ENCODE assay signal across 23 cellular contexts in genomic region chr17:69466451-69466850, GRCh38. TPM values are rescaled to one million over a fixed set of nuclear protein-coding genes. Genes with fewer than 3 reads are reported as not detected.
A peak's percentile ranks its signal among the peaks of the same experiment; 100 is the strongest.
DNase-seq lines count a peak whose midpoint lies in the region; ATAC-seq and TF ChIP-seq lines count a peak whose summit lies in the region.
"Had no signal": no experiment of that assay in that cellular context is flagged by ENCODE, and none has a peak within 500 bp of the region (broad histone marks: within the 10 kb centered on the region; RNA-seq: fewer than 3 reads in every experiment).

No MANE protein-coding gene starts in this region.

- DNase-seq in NCI-H82 (lab: John Stamatoyannopoulos, UW) (peak; percentile 46), NCI-H82 treated with DMSO at 0.1 percent for 48 hours (lab: John Stamatoyannopoulos, UW; ENCODE audit: unreplicated experiment) (no peak), endodermal cell (peak; percentile 83), kidney tubule cell (ENCODE audit: low spot score) (peak; percentile 48), retina (no peak), NCI-H1417 treated with DMSO at 0.1 percent for 48 hours (lab: John Stamatoyannopoulos, UW) (no peak)
- no peak for DNase-seq in activated T-cell treated with anti-CD3 and anti-CD28 coated beads, Interleukin-2, amount 50 U/mL, for 4 hours
- no peak for DNase-seq in activated naive CD8-positive, alpha-beta T cell treated with anti-CD3 and anti-CD28 coated beads for 36 hours
- DNase-seq: activated CD4-positive, alpha-beta T cell treated with anti-CD3 and anti-CD28 coated beads for 48 hours; activated CD8-positive, alpha-beta memory T cell treated with anti-CD3 and anti-CD28 coated beads for 24 hours; activated gamma-delta T cell treated with Interleukin-2 at 50 U/mL for 16 hours; CD4-positive, alpha-beta memory T cell; cerebellar nuclear complex; DMS153; dorsolateral prefrontal cortex; heart left ventricle; left colon; NCI-H1436; NCI-H2081 treated with DMSO at 0.1 percent for 48 hours; stimulated activated naive CD4-positive, alpha-beta T cell had no signal

- ATAC-seq in activated T-cell treated with anti-CD3 and anti-CD28 coated beads, Interleukin-2, amount 50 U/mL, for 4 hours = no peak

- H3K27me3 ChIP-seq in endodermal cell (ENCODE audit: control insufficient read depth, insufficient read depth, low read length, poor library complexity, severe bottlenecking) = no peaks in the 10 kb centered on the region
- H3K27me3 ChIP-seq: body of pancreas, dorsolateral prefrontal cortex, heart left ventricle, suprapubic skin had no signal

- no peaks in the 10 kb centered on the region for H3K36me3 ChIP-seq in endodermal cell (ENCODE audit: control insufficient read depth, insufficient read depth, low read length)
- H3K36me3 ChIP-seq: heart left ventricle, prostate gland, suprapubic skin had no signal

- peak overlapping the region; percentile 48 for H3K27ac ChIP-seq in endodermal cell (ENCODE audit: low read depth, low read length)
- H3K27ac ChIP-seq: dorsolateral prefrontal cortex, heart left ventricle, prostate gland, suprapubic skin had no signal

- H3K27ac Mint-ChIP-seq in endodermal cell = peak overlapping the region; percentile 91
- no peak overlapping the region for H3K27ac Mint-ChIP-seq in activated naive CD8-positive, alpha-beta T cell treated with anti-CD3 and anti-CD28 coated beads for 36 hours

- peaks cover 8% of the 10 kb centered on the region for H3K9me3 ChIP-seq in endodermal cell (ENCODE audit: control insufficient read depth, low read length)
- H3K9me3 ChIP-seq: body of pancreas, heart left ventricle, prostate gland, suprapubic skin had no signal

- no peak for TF ChIP-seq CTCF in endodermal cell (conservative IDR thresholded peaks at IDR 0.05)

- H3K4me3 Mint-ChIP-seq in endodermal cell = peak overlapping the region; percentile 4
- H3K4me3 Mint-ChIP-seq in activated T-cell treated with anti-CD3 and anti-CD28 coated beads, Interleukin-2, amount 50 U/mL, for 4 hours = no peak overlapping the region
- H3K4me3 Mint-ChIP-seq in activated naive CD8-positive, alpha-beta T cell treated with anti-CD3 and anti-CD28 coated beads for 36 hours = no peak overlapping the region

- H3K4me1 Mint-ChIP-seq in endodermal cell = peaks cover 41% of the 10 kb centered on the region
- H3K4me1 Mint-ChIP-seq in activated T-cell treated with anti-CD3 and anti-CD28 coated beads, Interleukin-2, amount 50 U/mL, for 4 hours (ENCODE audit: low read depth) = peaks cover 3% of the 10 kb centered on the region
- peaks cover 5% of the 10 kb centered on the region for H3K4me1 Mint-ChIP-seq in activated naive CD8-positive, alpha-beta T cell treated with anti-CD3 and anti-CD28 coated beads for 36 hours

- no peaks in the 10 kb centered on the region for H3K27me3 Mint-ChIP-seq in endodermal cell (ENCODE audit: insufficient read depth)
- no peaks in the 10 kb centered on the region for H3K27me3 Mint-ChIP-seq in activated T-cell treated with anti-CD3 and anti-CD28 coated beads, Interleukin-2, amount 50 U/mL, for 4 hours (ENCODE audit: low read depth)
- H3K27me3 Mint-ChIP-seq in activated naive CD8-positive, alpha-beta T cell treated with anti-CD3 and anti-CD28 coated beads for 36 hours = no peaks in the 10 kb centered on the region
- H3K27me3 Mint-ChIP-seq: CD4-positive, alpha-beta memory T cell had no signal

- peaks cover 2% of the 10 kb centered on the region for H3K9me3 Mint-ChIP-seq in endodermal cell
- no peaks in the 10 kb centered on the region for H3K9me3 Mint-ChIP-seq in activated T-cell treated with anti-CD3 and anti-CD28 coated beads, Interleukin-2, amount 50 U/mL, for 4 hours
- H3K9me3 Mint-ChIP-seq in activated naive CD8-positive, alpha-beta T cell treated with anti-CD3 and anti-CD28 coated beads for 36 hours = no peaks in the 10 kb centered on the region
- H3K9me3 Mint-ChIP-seq: CD4-positive, alpha-beta memory T cell had no signal

- peaks cover under 1% of the 10 kb centered on the region for H3K4me1 ChIP-seq in endodermal cell (ENCODE audit: control insufficient read depth, insufficient read depth, low read length)
- H3K4me1 ChIP-seq: prostate gland, suprapubic skin had no signal

- peak overlapping the region; percentile 52 for H3K9ac ChIP-seq in endodermal cell (ENCODE audit: extremely low read depth, low read length, poor library complexity, severe bottlenecking)

- WGBS in endodermal cell (ENCODE audit: insufficient coverage in 1 of 2, insufficient read length in 1 of 2), 2 experiments = 54 to 57% methylated on average over 4 to 6 of the region's 6 CpGs

- H3K36me3 Mint-ChIP-seq in endodermal cell (ENCODE audit: low read depth) = peaks cover 17% of the 10 kb centered on the region
- H3K36me3 Mint-ChIP-seq in activated T-cell treated with anti-CD3 and anti-CD28 coated beads, Interleukin-2, amount 50 U/mL, for 4 hours (ENCODE audit: insufficient read depth) = peaks cover 21% of the 10 kb centered on the region
- peaks cover 16% of the 10 kb centered on the region for H3K36me3 Mint-ChIP-seq in activated naive CD8-positive, alpha-beta T cell treated with anti-CD3 and anti-CD28 coated beads for 36 hours

- H3K4me3 ChIP-seq in endodermal cell (ENCODE audit: low read length) = peak overlapping the region; percentile 58
- H3K4me3 ChIP-seq: body of pancreas, dorsolateral prefrontal cortex, heart left ventricle, prostate gland, suprapubic skin had no signal

RNA-seq across cellular contexts. Expression of gene MAP2K6, which starts 52.0 kb away (rescaled TPM):
- 10 to 100 TPM; 42.2 to 55.3 TPM for total RNA-seq in endodermal cell
- 24.1 TPM for polyA plus RNA-seq in endodermal cell (2013, experiment 1 of 2)
- 19.3 TPM for polyA plus RNA-seq in endodermal cell (2013, experiment 2 of 2)
- total RNA-seq in activated T-cell treated with anti-CD3 and anti-CD28 coated beads, Interleukin-2, amount 50 U/mL, for 4 hours = 1 to 10 TPM in 1 of 3 donors, under 1 TPM in 2; 0.71 to 1.1 (median 0.87) TPM
- 1 to 10 TPM; 2.7 to 2.9 TPM for total RNA-seq in activated naive CD8-positive, alpha-beta T cell treated with anti-CD3 and anti-CD28 coated beads for 36 hours

Comparison
In these comparisons a context has a peak if more than half of its experiments do, and no peak if none do; other contexts are left out.
1. DNase-seq: peak in NCI-H82 (single experiment), endodermal cell (single experiment) and kidney tubule cell (single experiment); none in NCI-H82 treated with DMSO at 0.1 percent for 48 hours (single experiment), retina (single experiment), activated T-cell treated with anti-CD3 and anti-CD28 coated beads, Interleukin-2, amount 50 U/mL, for 4 hours (single experiment), NCI-H1417 treated with DMSO at 0.1 percent for 48 hours (single experiment) and activated naive CD8-positive, alpha-beta T cell treated with anti-CD3 and anti-CD28 coated beads for 36 hours (single experiment).
2. RNA of gene MAP2K6, which starts 52.0 kb away (total RNA-seq): 42.2 to 55.3 TPM in endodermal cell; 2.7 to 2.9 TPM in activated naive CD8-positive, alpha-beta T cell treated with anti-CD3 and anti-CD28 coated beads for 36 hours and 0.71 to 1.1 TPM in activated T-cell treated with anti-CD3 and anti-CD28 coated beads, Interleukin-2, amount 50 U/mL, for 4 hours; every median in the first group is over 10 times any median in the second.